In the genomic region with DNA sequence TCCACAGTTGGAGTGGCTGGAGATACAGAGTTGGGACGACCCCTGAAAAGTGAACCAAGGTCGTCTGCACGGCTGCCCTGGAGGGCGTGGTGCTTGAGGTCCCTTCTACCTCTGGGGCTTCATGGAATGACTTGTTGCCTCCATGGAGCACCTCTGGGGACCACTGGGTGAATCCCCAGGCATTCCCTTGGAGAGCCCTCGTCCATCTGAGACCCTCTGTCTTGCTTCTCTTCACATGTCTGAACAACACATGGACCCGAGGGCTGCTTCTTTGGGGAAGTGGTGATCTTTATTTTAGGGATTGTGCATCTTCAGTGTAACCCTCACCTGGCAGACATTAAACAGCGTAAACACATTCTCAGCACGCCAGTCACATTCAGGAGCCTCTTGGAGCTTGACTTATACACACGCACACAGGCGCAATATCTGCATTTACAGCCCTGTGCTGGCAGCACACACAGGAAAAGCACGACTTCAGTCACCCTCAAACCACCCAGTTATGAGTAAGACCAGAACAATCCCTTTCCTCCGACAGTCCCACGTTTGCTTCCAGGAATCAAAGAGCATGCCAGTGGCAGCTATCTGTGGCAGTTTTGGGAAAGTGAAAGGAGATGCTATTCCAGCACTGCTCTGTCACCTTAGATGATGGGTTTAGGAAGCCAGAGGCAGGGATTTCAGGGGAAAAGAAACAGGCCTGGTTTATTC, we compare ENCODE assay signal across 11 cellular contexts. TPM values are rescaled to one million over a fixed set of nuclear protein-coding genes. Genes with fewer than 3 reads are reported as not detected.
A peak's percentile ranks its signal among the peaks of the same experiment; 100 is the strongest.
DNase-seq lines count a peak whose midpoint lies in the region; ATAC-seq and TF ChIP-seq lines count a peak whose summit lies in the region.
"Had no signal": no experiment of that assay in that cellular context is flagged by ENCODE, and none has a peak within 500 bp of the region (broad histone marks: within the 10 kb centered on the region; RNA-seq: fewer than 3 reads in every experiment).

No MANE protein-coding gene starts in this region.

- H3K27ac Mint-ChIP-seq in osteocyte (ENCODE audit: unreplicated experiment): peak overlapping the region; percentile 63
- H3K27ac Mint-ChIP-seq in activated CD8-positive, alpha-beta T cell treated with anti-CD3 and anti-CD28 coated beads, Interleukin-2, amount 10 ng/mL, durations not matched to agents 7 days and 5 days: no peak overlapping the region

- peaks cover 33% of the 10 kb centered on the region for H3K4me1 Mint-ChIP-seq in osteocyte (ENCODE audit: unreplicated experiment)
- peaks cover 4% of the 10 kb centered on the region for H3K4me1 Mint-ChIP-seq in activated CD8-positive, alpha-beta T cell treated with anti-CD3 and anti-CD28 coated beads, Interleukin-2, amount 10 ng/mL, durations not matched to agents 7 days and 5 days (ENCODE audit: low read depth)

- TF ChIP-seq CTCF in RWPE1 (conservative IDR thresholded peaks at IDR 0.05; ENCODE audit: low read depth) (no peak), fibroblast of lung (conservative IDR thresholded peaks at IDR 0.05 in 1 of 2, IDR thresholded peaks at IDR 0.05 in 1 of 2; ENCODE audit: low read depth in 1 of 2, low read length in 2 of 2) (no peak), osteocyte (IDR thresholded peaks at IDR 0.05) (no peak)

- ATAC-seq in activated CD8-positive, alpha-beta T cell treated with anti-CD3 and anti-CD28 coated beads, Interleukin-2, amount 10 ng/mL, durations not matched to agents 7 days and 5 days: no peak

- DNase-seq in ELR (ENCODE audit: low read depth) (peak; percentile 93), RWPE1 (ENCODE audit: low spot score) (peak; percentile 30), fibroblast of lung (ENCODE audit: low read depth in 2 of 2) (peak; percentile 57 to 94), osteocyte (ENCODE audit: extremely low spot score, unreplicated experiment) (peak; percentile 78), NCI-H524 treated with DMSO at 0.1 percent for 48 hours (lab: John Stamatoyannopoulos, UW) (no peak), GDM1 (lab: John Stamatoyannopoulos, UW) (no peak), NCI-H1092 treated with DMSO at 0.1 percent for 48 hours (lab: John Stamatoyannopoulos, UW) (no peak)
- DNase-seq in activated CD8-positive, alpha-beta T cell treated with anti-CD3 and anti-CD28 coated beads, Interleukin-2, amount 10 ng/mL, durations not matched to agents 7 days and 5 days: no peak
- DNase-seq: cerebellar nuclear complex, uterus had no signal

- H3K4me3 Mint-ChIP-seq in osteocyte (ENCODE audit: unreplicated experiment): no peak overlapping the region
- no peak overlapping the region for H3K4me3 Mint-ChIP-seq in activated CD8-positive, alpha-beta T cell treated with anti-CD3 and anti-CD28 coated beads, Interleukin-2, amount 10 ng/mL, durations not matched to agents 7 days and 5 days

- POLR2A ChIA-PET in RWPE1 (lab: Yijun Ruan, JAX; ENCODE audit: low non-redundant PET): no interaction called here
- POLR2A ChIA-PET in activated CD8-positive, alpha-beta T cell treated with anti-CD3 and anti-CD28 coated beads, Interleukin-2, amount 10 ng/mL, durations not matched to agents 7 days and 5 days (lab: Charles Lee): no interaction called here

- no peaks in the 10 kb centered on the region for H3K36me3 Mint-ChIP-seq in osteocyte (ENCODE audit: unreplicated experiment)
- no peaks in the 10 kb centered on the region for H3K36me3 Mint-ChIP-seq in activated CD8-positive, alpha-beta T cell treated with anti-CD3 and anti-CD28 coated beads, Interleukin-2, amount 10 ng/mL, durations not matched to agents 7 days and 5 days (ENCODE audit: low read depth)

- no peaks in the 10 kb centered on the region for H3K27me3 ChIP-seq in fibroblast of lung (ENCODE audit: control insufficient read depth, insufficient read depth, low read length)
- H3K27me3 ChIP-seq: pancreas, uterus had no signal

- no peak overlapping the region for H2AFZ ChIP-seq in fibroblast of lung (ENCODE audit: low read length)

- H4K20me1 ChIP-seq in fibroblast of lung (ENCODE audit: control insufficient read depth, extremely low read depth, insufficient read depth, low read length): no peaks in the 10 kb centered on the region

- H3K27me3 Mint-ChIP-seq in osteocyte (ENCODE audit: unreplicated experiment): no peaks in the 10 kb centered on the region
- H3K27me3 Mint-ChIP-seq in activated CD8-positive, alpha-beta T cell treated with anti-CD3 and anti-CD28 coated beads, Interleukin-2, amount 10 ng/mL, durations not matched to agents 7 days and 5 days (ENCODE audit: low read depth): no peaks in the 10 kb centered on the region

- CTCF ChIA-PET in RWPE1 (lab: Yijun Ruan, JAX): interaction anchor here (0.6 kb wide), 1 partner anchor 263 kb away, joined by 3 read pairs; no protein-coding TSS in a partner anchor
- CTCF ChIA-PET in activated CD8-positive, alpha-beta T cell treated with anti-CD3 and anti-CD28 coated beads, Interleukin-2, amount 10 ng/mL, durations not matched to agents 7 days and 5 days (lab: Charles Lee): interaction anchor here (1.0 kb wide), 1 partner anchor 9 kb away, joined by 3 read pairs; no protein-coding TSS in a partner anchor

- no peaks in the 10 kb centered on the region for H3K9me3 ChIP-seq in fibroblast of lung (ENCODE audit: control insufficient read depth, insufficient read depth, low read depth, low read length)
- H3K9me3 ChIP-seq: pancreas, uterus had no signal

- H3K79me2 ChIP-seq in fibroblast of lung (ENCODE audit: control insufficient read depth, insufficient read depth, low read length): no peaks in the 10 kb centered on the region

- peak overlapping the region; percentile 38 for H3K4me2 ChIP-seq in fibroblast of lung (ENCODE audit: extremely low read depth, insufficient read depth, low read length)

- no peaks in the 10 kb centered on the region for H3K36me3 ChIP-seq in fibroblast of lung (ENCODE audit: control insufficient read depth, insufficient read depth, low read length)
- H3K36me3 ChIP-seq: pancreas, uterus had no signal

- no peak overlapping the region; the same call in 1 of the 2 replicates for H3K27ac ChIP-seq in RWPE1
- H3K27ac ChIP-seq in fibroblast of lung (ENCODE audit: insufficient read depth, low read length): no peak overlapping the region
- H3K27ac ChIP-seq: pancreas, uterus had no signal

- peaks cover 5% of the 10 kb centered on the region for H3K9me3 Mint-ChIP-seq in osteocyte (ENCODE audit: unreplicated experiment)
- H3K9me3 Mint-ChIP-seq in activated CD8-positive, alpha-beta T cell treated with anti-CD3 and anti-CD28 coated beads, Interleukin-2, amount 10 ng/mL, durations not matched to agents 7 days and 5 days (ENCODE audit: insufficient read depth): no peaks in the 10 kb centered on the region

- no peak overlapping the region for H3K9ac ChIP-seq in fibroblast of lung (ENCODE audit: insufficient read depth, low read length)

- no peak overlapping the region for H3K4me3 ChIP-seq in fibroblast of lung (replicated peaks in 1 of 4; ENCODE audit: control extremely low read depth in 1 of 4, insufficient read depth in 1 of 4, low read depth in 3 of 4, low read length in 4 of 4)
- H3K4me3 ChIP-seq: pancreas, uterus had no signal

- H3K4me1 ChIP-seq in fibroblast of lung (ENCODE audit: control insufficient read depth, extremely low read depth, insufficient read depth, low read length): peaks cover 10% of the 10 kb centered on the region
- H3K4me1 ChIP-seq: uterus had no signal

RNA-seq across cellular contexts. Expression of a gene that starts 12.6 kb away (rescaled TPM):
- under 0.01 TPM in 2 replicates for total RNA-seq in fibroblast of lung
- 0.02 and 0.16 TPM in 2 replicates for polyA plus RNA-seq in fibroblast of lung
- 0.05 and 0.12 TPM in 2 replicates for polyA plus RNA-seq in fibroblast of lung (2012)
- 0.20 TPM in 1 of 2 replicates, not detected in the other for polyA minus RNA-seq in fibroblast of lung (ENCODE audit: low replicate concordance)
- not detected in 2 replicates for total RNA-seq in osteocyte
- not detected for total RNA-seq in activated CD8-positive, alpha-beta T cell treated with anti-CD3 and anti-CD28 coated beads, Interleukin-2, amount 10 ng/mL, durations not matched to agents 7 days and 5 days

RNA-seq across cellular contexts. Expression of a gene that starts 27.6 kb away (rescaled TPM):
- total RNA-seq in fibroblast of lung: 17.7 and 20.5 TPM in 2 replicates
- 14.6 and 19.0 TPM in 2 replicates for polyA plus RNA-seq in fibroblast of lung
- polyA plus RNA-seq in fibroblast of lung (2012): 11.6 and 18.8 TPM in 2 replicates
- polyA minus RNA-seq in fibroblast of lung (ENCODE audit: low replicate concordance): 39.8 and 51.4 TPM in 2 replicates
- 0.51 TPM in 1 of 2 replicates, not detected in the other for total RNA-seq in osteocyte
- not detected for total RNA-seq in activated CD8-positive, alpha-beta T cell treated with anti-CD3 and anti-CD28 coated beads, Interleukin-2, amount 10 ng/mL, durations not matched to agents 7 days and 5 days

Comparison
In these comparisons a context has a peak if more than half of its experiments do, and no peak if none do; other contexts are left out.
1. DNase-seq: peak in ELR (single experiment), RWPE1 (single experiment), fibroblast of lung (2 of 2) and osteocyte (single experiment); none in NCI-H524 treated with DMSO at 0.1 percent for 48 hours (single experiment), activated CD8-positive, alpha-beta T cell treated with anti-CD3 and anti-CD28 coated beads, Interleukin-2, amount 10 ng/mL, durations not matched to agents 7 days and 5 days (single experiment), GDM1 (single experiment) and NCI-H1092 treated with DMSO at 0.1 percent for 48 hours (single experiment).
2. RNA of a gene that starts 27.6 kb away (total RNA-seq): 17.7 to 20.5 TPM in fibroblast of lung; 0.51 TPM in osteocyte and not detected in activated CD8-positive, alpha-beta T cell treated with anti-CD3 and anti-CD28 coated beads, Interleukin-2, amount 10 ng/mL, durations not matched to agents 7 days and 5 days; every median in the first group is over 10 times any median in the second.